ENCODE assay signal across 15 cellular contexts in the genomic region with DNA sequence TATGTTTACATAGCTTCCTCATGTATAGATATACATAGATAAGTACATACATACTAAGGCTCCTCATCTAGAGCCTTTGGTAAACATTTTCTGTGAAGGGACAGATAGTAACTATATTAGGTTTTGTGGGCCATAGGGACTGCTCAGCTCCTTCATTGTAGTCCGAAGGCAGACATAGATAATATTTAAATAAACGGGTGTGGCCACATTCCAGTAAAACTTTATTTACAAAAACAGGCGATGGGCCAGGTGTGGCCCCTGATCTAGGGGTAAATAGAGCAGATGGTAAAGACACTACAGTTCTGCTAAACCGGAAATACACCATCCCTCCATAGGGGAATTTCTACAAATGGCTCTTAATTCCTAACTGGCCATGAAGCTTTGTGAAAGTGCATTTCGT. TPM values are rescaled to one million over a fixed set of nuclear protein-coding genes. Genes with fewer than 3 reads are reported as not detected.
DNase-seq lines count a peak whose midpoint lies in the region; ATAC-seq and TF ChIP-seq lines count a peak whose summit lies in the region.
"Had no signal": no experiment of that assay in that cellular context is flagged by ENCODE, and none has a peak within 500 bp of the region (broad histone marks: within the 10 kb centered on the region; RNA-seq: fewer than 3 reads in every experiment).

No MANE protein-coding gene starts in this region.

- H3K27me3 ChIP-seq in colonic mucosa (no peaks in the 10 kb centered on the region), osteoblast (ENCODE audit: insufficient read depth, low read length) (no peaks in the 10 kb centered on the region), right cardiac atrium (ENCODE audit: control insufficient read depth, insufficient read depth) (no peaks in the 10 kb centered on the region)
- H3K27me3 ChIP-seq: MG63, SJSA1 had no signal

- H3K36me3 ChIP-seq in colonic mucosa (no peaks in the 10 kb centered on the region), osteoblast (ENCODE audit: insufficient read depth, low read length) (peaks cover 46% of the 10 kb centered on the region)

- TF ChIP-seq CTCF in 22Rv1 (IDR thresholded peaks at IDR 0.05) (no peak), Calu3 (IDR thresholded peaks at IDR 0.05; ENCODE audit: unreplicated experiment) (no peak), colonic mucosa (IDR thresholded peaks at IDR 0.05) (no peak), osteoblast (IDR thresholded peaks at IDR 0.05; ENCODE audit: extremely low read depth, low read depth, low read length) (no peak)

- H3K27ac Mint-ChIP-seq in Calu3 (ENCODE audit: unreplicated experiment) = peak overlapping the region; percentile 84
- H3K27ac Mint-ChIP-seq: B cell; CD4-positive, alpha-beta T cell had no signal

- H2AFZ ChIP-seq in osteoblast (ENCODE audit: low read length) = no peak overlapping the region

- CTCF ChIA-PET in Calu3 (lab: Charles Lee) = no interaction called here

- H3K27ac ChIP-seq in 22Rv1 (peak overlapping the region; percentile 19; the same call in 1 of the 2 replicates), colonic mucosa (peak overlapping the region; percentile 5), osteoblast (ENCODE audit: low read depth, low read length) (peak overlapping the region; percentile 5), right cardiac atrium (ENCODE audit: low read length) (no peak overlapping the region)
- H3K27ac ChIP-seq: SJSA1 had no signal

- peaks cover 45% of the 10 kb centered on the region for H4K20me1 ChIP-seq in osteoblast (ENCODE audit: insufficient read depth, low read length)

- H3K4me3 Mint-ChIP-seq in Calu3 (ENCODE audit: low read depth, unreplicated experiment) = peak overlapping the region; percentile 56
- H3K4me3 Mint-ChIP-seq: B cell; CD4-positive, alpha-beta T cell had no signal

- 86% methylated on average over 5 of the region's 5 CpGs for WGBS in right cardiac atrium

- ATAC-seq in right cardiac atrium = no peak

- peaks cover 79% of the 10 kb centered on the region for H3K79me2 ChIP-seq in osteoblast (ENCODE audit: insufficient read depth, low read length)

- no peaks in the 10 kb centered on the region for H3K27me3 Mint-ChIP-seq in Calu3 (ENCODE audit: unreplicated experiment)
- H3K27me3 Mint-ChIP-seq: B cell; CD4-positive, alpha-beta T cell had no signal

- H3K4me1 ChIP-seq in colonic mucosa = no peaks in the 10 kb centered on the region
- H3K4me1 ChIP-seq in osteoblast (ENCODE audit: insufficient read depth, low read length) = peaks cover 8% of the 10 kb centered on the region
- peaks cover 3% of the 10 kb centered on the region for H3K4me1 ChIP-seq in right cardiac atrium (ENCODE audit: control insufficient read depth, insufficient read depth, low read length)
- H3K4me1 ChIP-seq: SJSA1 had no signal

- no peak overlapping the region for H3K4me2 ChIP-seq in osteoblast (ENCODE audit: insufficient read depth, low read length)

- H3K36me3 Mint-ChIP-seq in Calu3 (ENCODE audit: insufficient read depth, unreplicated experiment) = peaks cover 29% of the 10 kb centered on the region

- peaks cover 35% of the 10 kb centered on the region for H3K4me1 Mint-ChIP-seq in Calu3 (ENCODE audit: low read depth, unreplicated experiment)

- H3K9ac ChIP-seq in colonic mucosa (ENCODE audit: low read depth in 2 of 2, low read length in 2 of 2) = no peak overlapping the region

- no peak overlapping the region for H3K4me3 ChIP-seq in colonic mucosa
- H3K4me3 ChIP-seq in osteoblast (ENCODE audit: insufficient read depth, low read length) = no peak overlapping the region
- no peak overlapping the region for H3K4me3 ChIP-seq in right cardiac atrium (ENCODE audit: low read length)
- H3K4me3 ChIP-seq: MG63, SJSA1 had no signal

- DNase-seq in Calu3 = no peak
- DNase-seq in colonic mucosa = no peak
- no peak for DNase-seq in osteoblast (ENCODE audit: insufficient read length, low spot score, missing footprints)
- no peak for DNase-seq in right cardiac atrium
- DNase-seq in NCI-H2081 treated with DMSO at 0.1 percent for 48 hours (lab: John Stamatoyannopoulos, UW) = no peak
- DNase-seq in NOMO-1 treated with dmso at 0.1 percent for 144 hours (lab: John Stamatoyannopoulos, UW; ENCODE audit: unreplicated experiment) = no peak
- DNase-seq: CD4-positive, alpha-beta T cell; H7; KG1; NCI-H1092 treated with DMSO at 0.1 percent for 48 hours; NCI-H1694 had no signal

- no peaks in the 10 kb centered on the region for H3K9me3 ChIP-seq in colonic mucosa
- no peaks in the 10 kb centered on the region for H3K9me3 ChIP-seq in osteoblast (ENCODE audit: low read depth, low read length)
- no peaks in the 10 kb centered on the region for H3K9me3 ChIP-seq in right cardiac atrium (ENCODE audit: control insufficient read depth, low read length)
- H3K9me3 ChIP-seq: MG63, SJSA1 had no signal

- intact Hi-C loops in Calu3 (cut with micrococcal nuclease; ENCODE audit: unreplicated experiment) = no loop called here
- intact Hi-C loops in colonic mucosa (cut with DNase I) = loop anchor here (5.0 kb wide), 1 partner anchor 33 kb away; no protein-coding TSS in a partner anchor
- intact Hi-C loops in right cardiac atrium (cut with DNase I) = no loop called here

- BruUV-seq in Calu3 (replicated peaks; lab: Mats Ljungman, UMichigan) = no TSS peak

- H3K9me3 Mint-ChIP-seq in Calu3 (ENCODE audit: low read depth, unreplicated experiment) = no peaks in the 10 kb centered on the region
- H3K9me3 Mint-ChIP-seq: CD4-positive, alpha-beta T cell had no signal

RNA-seq across cellular contexts. Expression of a gene that starts 7.3 kb away (rescaled TPM):
- total RNA-seq in Calu3 (2022) (28.8 and 32.8 TPM in 2 replicates), colonic mucosa (10 to 100 TPM; 15.5 to 38.5 TPM), osteoblast (43.9 and 48.1 TPM in 2 replicates), right cardiac atrium (10 to 100 TPM; 24.8 to 37.0 (median 29.6) TPM)
- polyA plus RNA-seq in right cardiac atrium = 29.3 TPM

RNA-seq across cellular contexts. Expression of a gene that starts 25.8 kb away (rescaled TPM):
- total RNA-seq in Calu3 (2022) (234 and 249 TPM in 2 replicates), colonic mucosa (100 to 1,000 TPM; 186 to 242 TPM), osteoblast (241 and 253 TPM in 2 replicates), right cardiac atrium (100 to 1,000 TPM; 148 to 182 (median 165) TPM)
- 166 TPM for polyA plus RNA-seq in right cardiac atrium

RNA-seq across cellular contexts. Expression of a gene that starts 39.0 kb away (rescaled TPM):
- total RNA-seq in Calu3 (2022) (700 and 757 TPM in 2 replicates), colonic mucosa (100 to 1,000 TPM; 232 to 794 TPM), osteoblast (117 and 121 TPM in 2 replicates), right cardiac atrium (100 to 1,000 TPM; 111 to 182 (median 159) TPM)
- polyA plus RNA-seq in right cardiac atrium = 174 TPM

RNA-seq across cellular contexts. Expression of a gene that starts 39.5 kb away (rescaled TPM):
- total RNA-seq in Calu3 (2022) (380 and 454 TPM in 2 replicates), colonic mucosa (100 to 1,000 TPM; 101 to 297 TPM), osteoblast (23.5 and 30.6 TPM in 2 replicates), right cardiac atrium (100 to 1,000 TPM in 3 of 4 donors, 10 to 100 TPM in 1; 96.3 to 156 (median 128) TPM)
- polyA plus RNA-seq in right cardiac atrium = 253 TPM

RNA-seq across cellular contexts. Expression of a gene that starts 55.2 kb away (rescaled TPM):
- total RNA-seq in Calu3 (2022) (28.3 TPM in 2 replicates), colonic mucosa (10 to 100 TPM; 24.7 to 34.1 TPM), osteoblast (26.4 and 33.3 TPM in 2 replicates), right cardiac atrium (10 to 100 TPM; 28.7 to 39.3 (median 32.5) TPM)
- polyA plus RNA-seq in right cardiac atrium = 34.4 TPM
